In genomic region chr2:212547716-212548458, GRCh38 we compare ENCODE assay signal across 12 cellular contexts.
"Had no signal": no experiment of that assay in that cellular context is flagged by ENCODE, and none has a peak within 500 bp of the region (broad histone marks: within the 10 kb centered on the region; RNA-seq: fewer than 3 reads in every experiment).

No MANE protein-coding gene starts in this region.

- DNase-seq: activated CD4-positive, alpha-beta T cell treated with anti-CD3 and anti-CD28 coated beads, Interleukin-2, amount 10 ng/mL, durations not matched to agents 24 days and 14 days; activated naive CD4-positive, alpha-beta T cell; activated naive CD8-positive, alpha-beta T cell treated with anti-CD3 and anti-CD28 coated beads, Interleukin-2, amount 10 ng/mL, durations not matched to agents 7 days and 5 days; effector memory CD8-positive, alpha-beta T cell; lower lobe of right lung; ovary; stimulated activated CD4-positive, alpha-beta T cell treated with anti-CD3 and anti-CD28 coated beads, Interleukin-1b, Interleukin-23, amount 100 ng/mL, for 48 hours; stimulated activated naive CD8-positive, alpha-beta T cell treated with anti-CD3 and anti-CD28 coated beads, Interleukin-15, amount 100 ng/mL, for 72 hours; T-helper 17 cell had no signal

- H3K27ac ChIP-seq: brain microvascular endothelial cell, epithelial cell of prostate, heart left ventricle, lower lobe of right lung, ovary had no signal

- H3K27me3 ChIP-seq: brain microvascular endothelial cell, heart left ventricle, ovary had no signal

- ATAC-seq: effector memory CD8-positive, alpha-beta T cell; stimulated activated naive CD8-positive, alpha-beta T cell treated with anti-CD3 and anti-CD28 coated beads, Interleukin-15, amount 100 ng/mL, for 72 hours; T-helper 17 cell had no signal

- H3K36me3 ChIP-seq: brain microvascular endothelial cell, heart left ventricle, lower lobe of right lung, ovary had no signal

- H3K4me3 ChIP-seq: heart left ventricle, lower lobe of right lung, ovary had no signal

- H3K4me1 ChIP-seq: lower lobe of right lung had no signal

- H3K9me3 ChIP-seq: heart left ventricle, lower lobe of right lung, ovary had no signal
